9 cellular contexts compared by ENCODE assay signal in genomic region chr17:10754109-10754508, GRCh38. TPM values are rescaled to one million over a fixed set of nuclear protein-coding genes. Genes with fewer than 3 reads are reported as not detected.
A peak's percentile ranks its signal among the peaks of the same experiment; 100 is the strongest.
DNase-seq lines count a peak whose midpoint lies in the region; ATAC-seq and TF ChIP-seq lines count a peak whose summit lies in the region.
"Had no signal": no experiment of that assay in that cellular context is flagged by ENCODE, and none has a peak within 500 bp of the region (broad histone marks: within the 10 kb centered on the region; RNA-seq: fewer than 3 reads in every experiment).

No MANE protein-coding gene starts in this region.

- H3K9me3 ChIP-seq in upper lobe of left lung, result no peaks in the 10 kb centered on the region

- peaks cover 0 to 1% of the 10 kb centered on the region in 2 donors for H3K4me1 Mint-ChIP-seq in effector memory CD8-positive, alpha-beta T cell (ENCODE audit: low read depth in 2 of 2)

- H3K4me3 Mint-ChIP-seq in effector memory CD8-positive, alpha-beta T cell, result no peak overlapping the region

- DNase-seq in ACHN (peak; percentile 72), SK-MEL-5 (ENCODE audit: low read depth, low spot score) (peak; percentile 75), foreskin keratinocyte (peak in 1 of 2 donors; percentile 6), upper lobe of left lung (no peak)
- no peak for DNase-seq in effector memory CD8-positive, alpha-beta T cell
- no peak for DNase-seq in stimulated activated naive CD4-positive, alpha-beta T cell (lab: John Stamatoyannopoulos, UW)

- H3K4me3 ChIP-seq in upper lobe of left lung, result no peak overlapping the region

- no peak overlapping the region for H3K27ac Mint-ChIP-seq in effector memory CD8-positive, alpha-beta T cell
- H3K27ac Mint-ChIP-seq: activated naive CD4-positive, alpha-beta T cell treated with anti-CD3 and anti-CD28 coated beads, Interleukin-2, amount 50 U/mL, for 72 hours had no signal

- H3K27me3 ChIP-seq in foreskin keratinocyte (no peaks in the 10 kb centered on the region), upper lobe of left lung (no peaks in the 10 kb centered on the region)

- H3K36me3 ChIP-seq in upper lobe of left lung, result no peaks in the 10 kb centered on the region

- H3K4me1 ChIP-seq in foreskin keratinocyte (no peaks in the 10 kb centered on the region), upper lobe of left lung (no peaks in the 10 kb centered on the region)

- TF ChIP-seq POLR2A in upper lobe of left lung (IDR thresholded peaks at IDR 0.05), result no peak

- 30 to 42% methylated on average over 2 of the region's 2 CpGs for WGBS in upper lobe of left lung, 2 donors

- TF ChIP-seq CTCF in GM12872 (IDR thresholded peaks at IDR 0.05; ENCODE audit: insufficient read depth, low read depth, low read length) (peak; percentile 58), foreskin keratinocyte (conservative IDR thresholded peaks at IDR 0.05) (peak; percentile 64), upper lobe of left lung (IDR thresholded peaks at IDR 0.05) (no peak)

- no peak for TF ChIP-seq EP300 in upper lobe of left lung (IDR thresholded peaks at IDR 0.05)

- H3K27ac ChIP-seq in foreskin keratinocyte (no peak overlapping the region), upper lobe of left lung (no peak overlapping the region)

- H3K9me3 Mint-ChIP-seq in effector memory CD8-positive, alpha-beta T cell, result no peaks in the 10 kb centered on the region
- H3K9me3 Mint-ChIP-seq: activated naive CD4-positive, alpha-beta T cell treated with anti-CD3 and anti-CD28 coated beads, Interleukin-2, amount 50 U/mL, for 72 hours had no signal

- in situ Hi-C loops in ACHN (cut with HindIII; ENCODE audit: low pct_ligation_motif_present, low pct_unique_long_range_greater_than_20kb, low sequenced_read_pairs) (no loop called here), SK-MEL-5 (cut with HindIII; ENCODE audit: low pct_unique_long_range_greater_than_20kb, low sequenced_read_pairs) (no loop called here)

- peak; percentile 39 for ATAC-seq in foreskin keratinocyte
- no peak for ATAC-seq in effector memory CD8-positive, alpha-beta T cell (replicated peaks)
- no peak for ATAC-seq in HG02885 (IDR thresholded peaks at IDR 0.05; ENCODE audit: poor library complexity, unreplicated experiment)
- no peak for ATAC-seq in upper lobe of left lung (ENCODE audit: low FRiP score in 2 of 2)
- ATAC-seq: activated naive CD4-positive, alpha-beta T cell treated with anti-CD3 and anti-CD28 coated beads, Interleukin-2, amount 50 U/mL, for 72 hours had no signal

- H3K27me3 Mint-ChIP-seq in effector memory CD8-positive, alpha-beta T cell, result peaks cover 9 to 23% of the 10 kb centered on the region in 2 donors

- no peaks in the 10 kb centered on the region for H3K36me3 Mint-ChIP-seq in effector memory CD8-positive, alpha-beta T cell (ENCODE audit: insufficient read depth)
- H3K36me3 Mint-ChIP-seq: activated naive CD4-positive, alpha-beta T cell treated with anti-CD3 and anti-CD28 coated beads, Interleukin-2, amount 50 U/mL, for 72 hours had no signal

RNA-seq across cellular contexts. Expression of gene TMEM220, which starts 24.3 kb away (rescaled TPM):
- total RNA-seq in SK-MEL-5 (2014; rRNA removed; shearing (Covaris generic)), result 10.2 and 12.6 TPM in 2 replicates
- 7.2 and 8.2 TPM in 2 replicates for polyA plus RNA-seq in SK-MEL-5 (2015; cell fraction: cytosol; rRNA removed)
- 4.6 and 10.6 TPM in 2 replicates for polyA plus RNA-seq in SK-MEL-5 (2015; cell fraction: nucleus; rRNA removed)
- 1.2 and 1.3 TPM in 2 replicates for total RNA-seq in foreskin keratinocyte
- 2.0 and 2.5 TPM in 2 replicates for polyA plus RNA-seq in foreskin keratinocyte
- 10 to 100 TPM in 2 of 6 donors, 1 to 10 TPM in 4; 1.4 to 16.6 (median 6.8) TPM for total RNA-seq in upper lobe of left lung

RNA-seq across cellular contexts. Expression of gene TMEM238L, which starts 49.8 kb away (rescaled TPM):
- total RNA-seq in SK-MEL-5 (2014; rRNA removed; shearing (Covaris generic)), result not detected in 2 replicates
- not detected in 2 replicates for polyA plus RNA-seq in SK-MEL-5 (2015; cell fraction: cytosol; rRNA removed)
- polyA plus RNA-seq in SK-MEL-5 (2015; cell fraction: nucleus; rRNA removed), result not detected in 2 replicates
- total RNA-seq in foreskin keratinocyte, result not detected in 2 replicates
- not detected in 2 replicates for polyA plus RNA-seq in foreskin keratinocyte
- total RNA-seq in upper lobe of left lung, result not detected
- total RNA-seq: activated naive CD4-positive, alpha-beta T cell treated with anti-CD3 and anti-CD28 coated beads, Interleukin-2, amount 50 U/mL, for 72 hours had no signal

RNA-seq across cellular contexts. Expression of gene ADPRM, which starts 56.7 kb away (rescaled TPM):
- total RNA-seq in SK-MEL-5 (2014; rRNA removed; shearing (Covaris generic)), result 13.4 and 15.1 TPM in 2 replicates
- 6.7 and 7.4 TPM in 2 replicates for polyA plus RNA-seq in SK-MEL-5 (2015; cell fraction: cytosol; rRNA removed)
- polyA plus RNA-seq in SK-MEL-5 (2015; cell fraction: nucleus; rRNA removed), result 7.2 and 9.7 TPM in 2 replicates
- total RNA-seq in foreskin keratinocyte (5.7 and 10.4 TPM in 2 replicates), upper lobe of left lung (10 to 100 TPM in 2 of 6 donors, 1 to 10 TPM in 4; 1.7 to 18.9 (median 8.2) TPM)
- polyA plus RNA-seq in foreskin keratinocyte, result 5.6 and 9.0 TPM in 2 replicates

RNA-seq across cellular contexts. Expression of gene SCO1, which starts 56.8 kb away (rescaled TPM):
- total RNA-seq in SK-MEL-5 (2014; rRNA removed; shearing (Covaris generic)), result 59.4 and 62.4 TPM in 2 replicates
- polyA plus RNA-seq in SK-MEL-5 (2015; cell fraction: cytosol; rRNA removed), result 36.1 and 42.5 TPM in 2 replicates
- 32.5 and 33.4 TPM in 2 replicates for polyA plus RNA-seq in SK-MEL-5 (2015; cell fraction: nucleus; rRNA removed)
- total RNA-seq in foreskin keratinocyte (33.0 and 36.9 TPM in 2 replicates), upper lobe of left lung (10 to 100 TPM in 5 of 6 donors, 1 to 10 TPM in 1; 5.5 to 23.8 (median 17.4) TPM)
- 24.7 and 30.9 TPM in 2 replicates for polyA plus RNA-seq in foreskin keratinocyte

Comparison
In these comparisons a context has a peak if more than half of its experiments do, and no peak if none do; other contexts are left out.
1. DNase-seq: peak in ACHN (single experiment) and SK-MEL-5 (single experiment); none in effector memory CD8-positive, alpha-beta T cell (0 of 3), stimulated activated naive CD4-positive, alpha-beta T cell (0 of 6) and upper lobe of left lung (0 of 2).
2. CTCF ChIP-seq: peak in GM12872 (single experiment) and foreskin keratinocyte (single experiment); none in upper lobe of left lung (0 of 6).